In the genomic region with DNA sequence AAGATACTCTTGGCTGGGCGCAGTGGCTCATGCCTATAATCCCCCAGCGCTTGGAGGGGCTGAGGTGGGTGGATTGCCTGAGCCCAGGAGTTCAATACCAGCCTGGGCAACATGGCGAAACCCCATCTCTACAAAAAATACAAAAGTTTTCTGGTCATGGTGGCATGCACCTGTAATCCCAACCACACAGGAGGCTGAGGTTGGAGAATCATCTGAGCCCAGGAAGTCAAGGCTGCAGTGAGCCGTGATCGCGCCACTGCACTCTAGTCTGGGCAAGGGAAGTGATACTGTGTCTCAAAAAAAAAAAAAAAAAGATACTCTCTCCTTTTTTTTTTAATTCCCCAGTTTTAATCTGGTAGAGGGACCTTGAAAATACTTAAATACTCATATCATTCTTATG, we compare ENCODE assay signal across 10 cellular contexts. TPM values are rescaled to one million over a fixed set of nuclear protein-coding genes. Genes with fewer than 3 reads are reported as not detected.
DNase-seq lines count a peak whose midpoint lies in the region; ATAC-seq and TF ChIP-seq lines count a peak whose summit lies in the region.
"Had no signal": no experiment of that assay in that cellular context is flagged by ENCODE, and none has a peak within 500 bp of the region (broad histone marks: within the 10 kb centered on the region; RNA-seq: fewer than 3 reads in every experiment).

No MANE protein-coding gene starts in this region.

- H3K27me3 Mint-ChIP-seq in activated naive CD4-positive, alpha-beta T cell treated with anti-CD3 and anti-CD28 coated beads for 36 hours (ENCODE audit: low read depth), result peaks cover 10% of the 10 kb centered on the region
- H3K27me3 Mint-ChIP-seq in stimulated activated naive B cell treated with anti-CD40 and anti-IgM and Interleukin-4, amounts not matched to agents 10 μg/mL and 1 μg/mL and 100 μg/mL, for 72 hours, result no peaks in the 10 kb centered on the region

- CTCF ChIA-PET in activated naive CD4-positive, alpha-beta T cell treated with anti-CD3 and anti-CD28 coated beads for 36 hours (lab: Charles Lee), result interaction anchor here (0.6 to 0.7 kb wide), 3 partner anchors 27 to 169 kb away, joined by 3 to 6 read pairs (median 5); no protein-coding TSS in a partner anchor

- H3K9me3 Mint-ChIP-seq in activated naive CD4-positive, alpha-beta T cell treated with anti-CD3 and anti-CD28 coated beads for 36 hours, result no peaks in the 10 kb centered on the region
- peaks cover 1 to 2% of the 10 kb centered on the region in 2 donors for H3K9me3 Mint-ChIP-seq in stimulated activated naive B cell treated with anti-CD40 and anti-IgM and Interleukin-4, amounts not matched to agents 10 μg/mL and 1 μg/mL and 100 μg/mL, for 72 hours

- H3K4me3 ChIP-seq in Jurkat, Clone E6-1 (ENCODE audit: low read length), result no peak overlapping the region

- ATAC-seq in HG02623 (IDR thresholded peaks at IDR 0.05; ENCODE audit: unreplicated experiment), result peak; percentile 51
- ATAC-seq in stimulated activated naive B cell treated with anti-CD40 and anti-IgM and Interleukin-4, amounts not matched to agents 10 μg/mL and 1 μg/mL and 100 μg/mL, for 72 hours (replicated peaks), result peak; percentile 80 to 82

- no peak overlapping the region for H3K27ac Mint-ChIP-seq in activated naive CD4-positive, alpha-beta T cell treated with anti-CD3 and anti-CD28 coated beads for 36 hours
- H3K27ac Mint-ChIP-seq in stimulated activated naive B cell treated with anti-CD40 and anti-IgM and Interleukin-4, amounts not matched to agents 10 μg/mL and 1 μg/mL and 100 μg/mL, for 72 hours, result peak overlapping the region; percentile 87

- intact Hi-C loops in activated naive CD4-positive, alpha-beta T cell treated with anti-CD3 and anti-CD28 coated beads for 36 hours (cut with micrococcal nuclease), result loop anchor here (1.0 to 5.0 kb wide), 8 partner anchors 15 to 563 kb away; partner anchors contain the start of genes ANKRD33B and MARCHF6

- DNase-seq in activated naive CD4-positive, alpha-beta T cell treated with anti-CD3 and anti-CD28 coated beads for 36 hours, result peak; percentile 47
- no peak for DNase-seq in activated naive CD4-positive, alpha-beta T cell treated with anti-CD3 and anti-CD28 coated beads, Interleukin-2, amount 50 U/mL, for 16 hours
- DNase-seq in Jurkat, Clone E6-1 (ENCODE audit: low read depth, low spot score), result peak; percentile 75
- peak; percentile 77 for DNase-seq in stimulated activated naive B cell treated with anti-CD40 and anti-IgM and Interleukin-4, amounts not matched to agents 10 μg/mL and 1 μg/mL and 100 μg/mL, for 72 hours
- DNase-seq in GM13977 (ENCODE audit: low spot score) (no peak), activated gamma-delta T cell treated with Interleukin-2 at 50 U/mL for 16 hours (no peak), erythroblast (lab: John Stamatoyannopoulos, UW) (no peak)
- DNase-seq: activated CD4-positive, alpha-beta T cell treated with anti-CD3 and anti-CD28 coated beads for 48 hours; caudate nucleus had no signal

- TF ChIP-seq POLR2A in erythroblast (IDR thresholded peaks at IDR 0.05; ENCODE audit: low read length), result no peak

- H3K36me3 Mint-ChIP-seq in activated naive CD4-positive, alpha-beta T cell treated with anti-CD3 and anti-CD28 coated beads for 36 hours (ENCODE audit: low read depth), result no peaks in the 10 kb centered on the region
- H3K36me3 Mint-ChIP-seq in stimulated activated naive B cell treated with anti-CD40 and anti-IgM and Interleukin-4, amounts not matched to agents 10 μg/mL and 1 μg/mL and 100 μg/mL, for 72 hours, result peaks cover 56 to 72% of the 10 kb centered on the region in 2 donors

- in situ Hi-C loops in GM13977 (cut with MboI; ENCODE audit: low pct_unique_long_range_greater_than_20kb, low sequenced_read_pairs, unreplicated experiment), result no loop called here

- peaks cover 46% of the 10 kb centered on the region for H3K4me1 Mint-ChIP-seq in activated naive CD4-positive, alpha-beta T cell treated with anti-CD3 and anti-CD28 coated beads for 36 hours (ENCODE audit: low read depth)
- peaks cover 67 to 93% of the 10 kb centered on the region in 2 donors for H3K4me1 Mint-ChIP-seq in stimulated activated naive B cell treated with anti-CD40 and anti-IgM and Interleukin-4, amounts not matched to agents 10 μg/mL and 1 μg/mL and 100 μg/mL, for 72 hours

- TF ChIP-seq CTCF in GM13977 (IDR thresholded peaks at IDR 0.05; ENCODE audit: extremely low read depth, insufficient read depth, missing control alignments), result no peak

- H3K4me3 Mint-ChIP-seq in activated naive CD4-positive, alpha-beta T cell treated with anti-CD3 and anti-CD28 coated beads for 36 hours, result no peak overlapping the region
- peak overlapping the region; percentile 59 to 76 for H3K4me3 Mint-ChIP-seq in stimulated activated naive B cell treated with anti-CD40 and anti-IgM and Interleukin-4, amounts not matched to agents 10 μg/mL and 1 μg/mL and 100 μg/mL, for 72 hours

RNA-seq across cellular contexts. Expression of gene ANKRD33B, which starts 15.0 kb away (rescaled TPM):
- 1 to 10 TPM; 1.9 to 2.5 TPM for total RNA-seq in activated naive CD4-positive, alpha-beta T cell treated with anti-CD3 and anti-CD28 coated beads for 36 hours
- polyA plus RNA-seq in Jurkat, Clone E6-1 (2012; ENCODE audit: insufficient read depth, insufficient read length), result 6.0 TPM

Comparison
In these comparisons a context has a peak if more than half of its experiments do, and no peak if none do; other contexts are left out.
1. DNase-seq: peak in activated naive CD4-positive, alpha-beta T cell treated with anti-CD3 and anti-CD28 coated beads for 36 hours (single experiment), Jurkat, Clone E6-1 (single experiment) and stimulated activated naive B cell treated with anti-CD40 and anti-IgM and Interleukin-4, amounts not matched to agents 10 μg/mL and 1 μg/mL and 100 μg/mL, for 72 hours (single experiment); none in activated naive CD4-positive, alpha-beta T cell treated with anti-CD3 and anti-CD28 coated beads, Interleukin-2, amount 50 U/mL, for 16 hours (single experiment), GM13977 (single experiment), activated gamma-delta T cell treated with Interleukin-2 at 50 U/mL for 16 hours (single experiment) and erythroblast (0 of 2).